In genomic region chr20:52190437-52191131, GRCh38 we compare ENCODE assay signal across 8 cellular contexts. TPM values are rescaled to one million over a fixed set of nuclear protein-coding genes. Genes with fewer than 3 reads are reported as not detected.
DNase-seq lines count a peak whose midpoint lies in the region; ATAC-seq and TF ChIP-seq lines count a peak whose summit lies in the region.

No MANE protein-coding gene starts in this region.

- H3K27ac ChIP-seq in upper lobe of right lung: peak overlapping the region; percentile 93

- H3K27me3 ChIP-seq in upper lobe of right lung: no peaks in the 10 kb centered on the region

- peak overlapping the region; percentile 92 for H3K4me3 ChIP-seq in fibroblast of mammary gland (ENCODE audit: control insufficient read depth, low read depth, low read length)
- H3K4me3 ChIP-seq in upper lobe of right lung: peak overlapping the region; percentile 86

- TF ChIP-seq CTCF in fibroblast of mammary gland (conservative IDR thresholded peaks at IDR 0.05; ENCODE audit: control insufficient read depth, insufficient read depth, low read depth, low read length) (no peak), neural crest cell (conservative IDR thresholded peaks at IDR 0.05) (no peak), upper lobe of right lung (IDR thresholded peaks at IDR 0.05) (no peak)

- H3K36me3 Mint-ChIP-seq in activated T-cell treated with anti-CD3 and anti-CD28 coated beads, Interleukin-2, amount 50 U/mL, for 24 hours (ENCODE audit: low read depth): peaks cover 25% of the 10 kb centered on the region
- H3K36me3 Mint-ChIP-seq in neural crest cell (ENCODE audit: low read depth): peaks cover 2% of the 10 kb centered on the region

- peak overlapping the region; percentile 91 for H3K27ac Mint-ChIP-seq in activated T-cell treated with anti-CD3 and anti-CD28 coated beads, Interleukin-2, amount 50 U/mL, for 24 hours
- H3K27ac Mint-ChIP-seq in neural crest cell (ENCODE audit: unreplicated experiment): peak overlapping the region; percentile 95

- H3K27me3 Mint-ChIP-seq in activated T-cell treated with anti-CD3 and anti-CD28 coated beads, Interleukin-2, amount 50 U/mL, for 24 hours: no peaks in the 10 kb centered on the region
- H3K27me3 Mint-ChIP-seq in neural crest cell (ENCODE audit: low read depth): no peaks in the 10 kb centered on the region

- peak overlapping the region; percentile 92 for H3K4me3 Mint-ChIP-seq in activated T-cell treated with anti-CD3 and anti-CD28 coated beads, Interleukin-2, amount 50 U/mL, for 24 hours
- H3K4me3 Mint-ChIP-seq in neural crest cell: peak overlapping the region; percentile 96

- no peaks in the 10 kb centered on the region for H3K9me3 ChIP-seq in upper lobe of right lung

- H3K4me1 Mint-ChIP-seq in activated T-cell treated with anti-CD3 and anti-CD28 coated beads, Interleukin-2, amount 50 U/mL, for 24 hours (ENCODE audit: low read depth): peaks cover 20% of the 10 kb centered on the region
- peaks cover 26% of the 10 kb centered on the region for H3K4me1 Mint-ChIP-seq in neural crest cell

- ATAC-seq in HG02759 (IDR thresholded peaks at IDR 0.05; ENCODE audit: unreplicated experiment) (peak; percentile 40), upper lobe of right lung (peak; percentile 38)

- H3K4me1 ChIP-seq in upper lobe of right lung: peaks cover 8% of the 10 kb centered on the region

- no peaks in the 10 kb centered on the region for H3K9me3 Mint-ChIP-seq in activated T-cell treated with anti-CD3 and anti-CD28 coated beads, Interleukin-2, amount 50 U/mL, for 24 hours
- H3K9me3 Mint-ChIP-seq in neural crest cell: no peaks in the 10 kb centered on the region

- H3K36me3 ChIP-seq in upper lobe of right lung: peaks cover 13% of the 10 kb centered on the region

- DNase-seq in NCI-H510A treated with DMSO at 0.1 percent for 48 hours (lab: John Stamatoyannopoulos, UW): peak; percentile 24
- no peak for DNase-seq in NCI-H510A (lab: John Stamatoyannopoulos, UW)
- peak; percentile 70 for DNase-seq in NCI-H345 (lab: John Stamatoyannopoulos, UW)
- DNase-seq in activated T-cell treated with anti-CD3 and anti-CD28 coated beads, Interleukin-2, amount 50 U/mL, for 24 hours: peak; percentile 66
- DNase-seq in fibroblast of mammary gland (ENCODE audit: low read depth): peak; percentile 30
- peak; percentile 10 for DNase-seq in neural crest cell (ENCODE audit: low read depth, low spot score)
- DNase-seq in upper lobe of right lung: no peak

- intact Hi-C loops in upper lobe of right lung (cut with DNase I): no loop called here

RNA-seq across cellular contexts. Expression of gene ZFP64, which starts 1.0 kb away (rescaled TPM):
- total RNA-seq in neural crest cell: 25.5 and 27.1 TPM in 2 replicates
- total RNA-seq in upper lobe of right lung: 10.4 TPM

Comparison
In these comparisons a context has a peak if more than half of its experiments do, and no peak if none do; other contexts are left out.
1. DNase-seq: peak in NCI-H510A treated with DMSO at 0.1 percent for 48 hours (single experiment), NCI-H345 (single experiment), activated T-cell treated with anti-CD3 and anti-CD28 coated beads, Interleukin-2, amount 50 U/mL, for 24 hours (single experiment), fibroblast of mammary gland (single experiment) and neural crest cell (single experiment); none in NCI-H510A (single experiment) and upper lobe of right lung (single experiment).